ENCODE assay signal across 1 cellular context in the genomic region with DNA sequence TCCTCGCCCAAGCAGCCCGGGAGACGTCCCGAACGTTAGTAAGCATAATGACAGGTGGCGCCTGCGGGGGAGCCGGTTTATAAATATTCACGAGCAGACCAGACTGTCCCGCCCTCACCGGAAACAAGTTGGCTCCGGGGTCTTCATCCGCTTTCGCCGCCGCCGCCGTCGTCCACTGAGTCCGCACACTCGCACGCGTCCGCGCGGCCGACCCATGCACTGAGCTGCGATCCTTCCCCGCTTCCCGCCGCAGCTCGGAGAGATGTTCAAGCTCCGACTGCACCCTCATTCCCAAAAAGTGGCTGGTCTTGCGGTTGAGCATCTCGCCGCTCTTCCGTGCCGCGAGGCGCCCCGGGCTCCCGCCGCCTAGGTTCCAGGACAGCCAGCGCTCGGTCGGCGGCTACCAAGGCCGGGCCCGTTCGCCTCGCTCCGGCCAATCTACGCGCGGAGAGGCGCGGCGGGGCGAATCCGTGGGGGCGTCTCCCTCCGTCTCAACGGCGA.
A peak's percentile ranks its signal among the peaks of the same experiment; 100 is the strongest.
TF ChIP-seq lines count a peak whose summit lies in the region.

No MANE protein-coding gene starts in this region.

TF ChIP-seq in HepG2, 621 proteins besides CTCF, POLR2A, EP300 and RAD21 (continued from another document and continues in another):
- TF ChIP-seq, protein P1, sequence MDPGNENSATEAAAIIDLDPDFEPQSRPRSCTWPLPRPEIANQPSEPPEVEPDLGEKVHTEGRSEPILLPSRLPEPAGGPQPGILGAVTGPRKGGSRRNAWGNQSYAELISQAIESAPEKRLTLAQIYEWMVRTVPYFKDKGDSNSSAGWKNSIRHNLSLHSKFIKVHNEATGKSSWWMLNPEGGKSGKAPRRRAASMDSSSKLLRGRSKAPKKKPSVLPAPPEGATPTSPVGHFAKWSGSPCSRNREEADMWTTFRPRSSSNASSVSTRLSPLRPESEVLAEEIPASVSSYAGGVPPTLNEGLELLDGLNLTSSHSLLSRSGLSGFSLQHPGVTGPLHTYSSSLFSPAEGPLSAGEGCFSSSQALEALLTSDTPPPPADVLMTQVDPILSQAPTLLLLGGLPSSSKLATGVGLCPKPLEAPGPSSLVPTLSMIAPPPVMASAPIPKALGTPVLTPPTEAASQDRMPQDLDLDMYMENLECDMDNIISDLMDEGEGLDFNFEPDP (CRISPR knock-in tag; conservative IDR thresholded peaks at IDR 0.05) = no peak
- TF ChIP-seq ZNF333 (CRISPR knock-in tag; IDR thresholded peaks at IDR 0.05; ENCODE audit: borderline replicate concordance) (no peak), KLF9 (CRISPR knock-in tag; IDR thresholded peaks at IDR 0.05; ENCODE audit: low read depth) (peak; percentile 63; the same call in 1 of the 2 replicates), ZNF30 (CRISPR knock-in tag; IDR thresholded peaks at IDR 0.05) (no peak), NPAS2 (CRISPR knock-in tag; IDR thresholded peaks at IDR 0.05; ENCODE audit: borderline replicate concordance) (no peak), HNF4G (IDR thresholded peaks at IDR 0.05; ENCODE audit: borderline replicate concordance, low read depth, low read length) (no peak), HNF4G (CRISPR knock-in tag; IDR thresholded peaks at IDR 0.05; ENCODE audit: borderline replicate concordance, low read depth) (no peak), ZNF234 (CRISPR knock-in tag; conservative IDR thresholded peaks at IDR 0.05) (no peak), YEATS4 (CRISPR knock-in tag; IDR thresholded peaks at IDR 0.05; ENCODE audit: borderline replicate concordance) (peak; percentile 10; the same call in 1 of the 2 replicates), NAIF1 (CRISPR knock-in tag; IDR thresholded peaks at IDR 0.05; ENCODE audit: borderline replicate concordance) (peak; percentile 84; the same call in 1 of the 2 replicates), ZNF10 (CRISPR knock-in tag; IDR thresholded peaks at IDR 0.05; ENCODE audit: borderline replicate concordance, low read depth) (no peak), FIP1L1 (IDR thresholded peaks at IDR 0.05; ENCODE audit: borderline replicate concordance, insufficient read depth, low read depth, low read length) (no peak), HES4 (CRISPR knock-in tag; IDR thresholded peaks at IDR 0.05; ENCODE audit: borderline replicate concordance) (no peak), RFX1 (IDR thresholded peaks at IDR 0.05) (no peak), HCFC1 (IDR thresholded peaks at IDR 0.05; ENCODE audit: low read depth, low read length) (no peak), ZNF552 (CRISPR knock-in tag; IDR thresholded peaks at IDR 0.05; ENCODE audit: borderline replicate concordance) (peak; percentile 51), ZNF292 (CRISPR knock-in tag; IDR thresholded peaks at IDR 0.05; ENCODE audit: borderline replicate concordance, low read depth) (no peak), ZNF274 (CRISPR knock-in tag; IDR thresholded peaks at IDR 0.05) (peak; percentile 2; the same call in 1 of the 2 replicates), HOXA5 (CRISPR knock-in tag; IDR thresholded peaks at IDR 0.05) (0 out of 2 replicates have a peak, but pooled peaks have one; percentile 5), HIVEP1 (CRISPR knock-in tag; IDR thresholded peaks at IDR 0.05) (0 out of 2 replicates have a peak, but pooled peaks have one; percentile 45), SRSF1 (optimal IDR thresholded peaks at IDR 0.05; ENCODE audit: low read depth, low read length) (peak; percentile 48), SOX6 (IDR thresholded peaks at IDR 0.05) (no peak), SOX6 (CRISPR knock-in tag; IDR thresholded peaks at IDR 0.05) (no peak)
- TF ChIP-seq, protein P2, sequence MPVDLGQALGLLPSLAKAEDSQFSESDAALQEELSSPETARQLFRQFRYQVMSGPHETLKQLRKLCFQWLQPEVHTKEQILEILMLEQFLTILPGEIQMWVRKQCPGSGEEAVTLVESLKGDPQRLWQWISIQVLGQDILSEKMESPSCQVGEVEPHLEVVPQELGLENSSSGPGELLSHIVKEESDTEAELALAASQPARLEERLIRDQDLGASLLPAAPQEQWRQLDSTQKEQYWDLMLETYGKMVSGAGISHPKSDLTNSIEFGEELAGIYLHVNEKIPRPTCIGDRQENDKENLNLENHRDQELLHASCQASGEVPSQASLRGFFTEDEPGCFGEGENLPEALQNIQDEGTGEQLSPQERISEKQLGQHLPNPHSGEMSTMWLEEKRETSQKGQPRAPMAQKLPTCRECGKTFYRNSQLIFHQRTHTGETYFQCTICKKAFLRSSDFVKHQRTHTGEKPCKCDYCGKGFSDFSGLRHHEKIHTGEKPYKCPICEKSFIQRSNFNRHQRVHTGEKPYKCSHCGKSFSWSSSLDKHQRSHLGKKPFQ (CRISPR knock-in tag; IDR thresholded peaks at IDR 0.05; ENCODE audit: insufficient replicate concordance) = peak; percentile 66
- TF ChIP-seq, protein P3, sequence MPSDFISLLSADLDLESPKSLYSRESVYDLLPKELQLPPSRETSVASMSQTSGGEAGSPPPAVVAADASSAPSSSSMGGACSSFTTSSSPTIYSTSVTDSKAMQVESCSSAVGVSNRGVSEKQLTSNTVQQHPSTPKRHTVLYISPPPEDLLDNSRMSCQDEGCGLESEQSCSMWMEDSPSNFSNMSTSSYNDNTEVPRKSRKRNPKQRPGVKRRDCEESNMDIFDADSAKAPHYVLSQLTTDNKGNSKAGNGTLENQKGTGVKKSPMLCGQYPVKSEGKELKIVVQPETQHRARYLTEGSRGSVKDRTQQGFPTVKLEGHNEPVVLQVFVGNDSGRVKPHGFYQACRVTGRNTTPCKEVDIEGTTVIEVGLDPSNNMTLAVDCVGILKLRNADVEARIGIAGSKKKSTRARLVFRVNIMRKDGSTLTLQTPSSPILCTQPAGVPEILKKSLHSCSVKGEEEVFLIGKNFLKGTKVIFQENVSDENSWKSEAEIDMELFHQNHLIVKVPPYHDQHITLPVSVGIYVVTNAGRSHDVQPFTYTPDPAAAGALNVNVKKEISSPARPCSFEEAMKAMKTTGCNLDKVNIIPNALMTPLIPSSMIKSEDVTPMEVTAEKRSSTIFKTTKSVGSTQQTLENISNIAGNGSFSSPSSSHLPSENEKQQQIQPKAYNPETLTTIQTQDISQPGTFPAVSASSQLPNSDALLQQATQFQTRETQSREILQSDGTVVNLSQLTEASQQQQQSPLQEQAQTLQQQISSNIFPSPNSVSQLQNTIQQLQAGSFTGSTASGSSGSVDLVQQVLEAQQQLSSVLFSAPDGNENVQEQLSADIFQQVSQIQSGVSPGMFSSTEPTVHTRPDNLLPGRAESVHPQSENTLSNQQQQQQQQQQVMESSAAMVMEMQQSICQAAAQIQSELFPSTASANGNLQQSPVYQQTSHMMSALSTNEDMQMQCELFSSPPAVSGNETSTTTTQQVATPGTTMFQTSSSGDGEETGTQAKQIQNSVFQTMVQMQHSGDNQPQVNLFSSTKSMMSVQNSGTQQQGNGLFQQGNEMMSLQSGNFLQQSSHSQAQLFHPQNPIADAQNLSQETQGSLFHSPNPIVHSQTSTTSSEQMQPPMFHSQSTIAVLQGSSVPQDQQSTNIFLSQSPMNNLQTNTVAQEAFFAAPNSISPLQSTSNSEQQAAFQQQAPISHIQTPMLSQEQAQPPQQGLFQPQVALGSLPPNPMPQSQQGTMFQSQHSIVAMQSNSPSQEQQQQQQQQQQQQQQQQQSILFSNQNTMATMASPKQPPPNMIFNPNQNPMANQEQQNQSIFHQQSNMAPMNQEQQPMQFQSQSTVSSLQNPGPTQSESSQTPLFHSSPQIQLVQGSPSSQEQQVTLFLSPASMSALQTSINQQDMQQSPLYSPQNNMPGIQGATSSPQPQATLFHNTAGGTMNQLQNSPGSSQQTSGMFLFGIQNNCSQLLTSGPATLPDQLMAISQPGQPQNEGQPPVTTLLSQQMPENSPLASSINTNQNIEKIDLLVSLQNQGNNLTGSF (CRISPR knock-in tag; IDR thresholded peaks at IDR 0.05) = 0 out of 2 replicates have a peak, but pooled peaks have one; percentile 33
- TF ChIP-seq, protein P4, sequence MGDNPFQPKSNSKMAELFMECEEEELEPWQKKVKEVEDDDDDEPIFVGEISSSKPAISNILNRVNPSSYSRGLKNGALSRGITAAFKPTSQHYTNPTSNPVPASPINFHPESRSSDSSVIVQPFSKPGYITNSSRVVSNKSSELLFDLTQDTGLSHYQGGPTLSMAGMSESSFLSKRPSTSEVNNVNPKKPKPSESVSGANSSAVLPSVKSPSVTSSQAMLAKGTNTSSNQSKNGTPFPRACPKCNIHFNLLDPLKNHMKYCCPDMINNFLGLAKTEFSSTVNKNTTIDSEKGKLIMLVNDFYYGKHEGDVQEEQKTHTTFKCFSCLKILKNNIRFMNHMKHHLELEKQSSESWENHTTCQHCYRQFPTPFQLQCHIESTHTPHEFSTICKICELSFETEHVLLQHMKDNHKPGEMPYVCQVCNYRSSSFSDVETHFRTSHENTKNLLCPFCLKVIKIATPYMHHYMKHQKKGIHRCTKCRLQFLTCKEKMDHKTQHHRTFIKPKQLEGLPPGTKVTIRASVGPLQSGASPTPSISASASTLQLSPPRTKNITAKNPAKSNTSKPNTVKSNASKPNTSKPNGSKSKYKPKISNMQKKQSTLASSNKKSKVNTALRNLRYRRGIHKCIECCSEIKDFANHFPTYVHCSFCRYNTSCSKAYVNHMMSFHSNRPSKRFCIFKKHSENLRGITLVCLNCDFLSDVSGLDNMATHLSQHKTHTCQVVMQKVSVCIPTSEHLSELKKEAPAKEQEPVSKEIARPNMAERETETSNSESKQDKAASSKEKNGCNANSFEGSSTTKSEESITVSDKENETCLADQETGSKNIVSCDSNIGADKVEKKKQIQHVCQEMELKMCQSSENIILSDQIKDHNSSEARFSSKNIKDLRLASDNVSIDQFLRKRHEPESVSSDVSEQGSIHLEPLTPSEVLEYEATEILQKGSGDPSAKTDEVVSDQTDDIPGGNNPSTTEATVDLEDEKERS (CRISPR knock-in tag; IDR thresholded peaks at IDR 0.05) = no peak
- TF ChIP-seq, protein P5, sequence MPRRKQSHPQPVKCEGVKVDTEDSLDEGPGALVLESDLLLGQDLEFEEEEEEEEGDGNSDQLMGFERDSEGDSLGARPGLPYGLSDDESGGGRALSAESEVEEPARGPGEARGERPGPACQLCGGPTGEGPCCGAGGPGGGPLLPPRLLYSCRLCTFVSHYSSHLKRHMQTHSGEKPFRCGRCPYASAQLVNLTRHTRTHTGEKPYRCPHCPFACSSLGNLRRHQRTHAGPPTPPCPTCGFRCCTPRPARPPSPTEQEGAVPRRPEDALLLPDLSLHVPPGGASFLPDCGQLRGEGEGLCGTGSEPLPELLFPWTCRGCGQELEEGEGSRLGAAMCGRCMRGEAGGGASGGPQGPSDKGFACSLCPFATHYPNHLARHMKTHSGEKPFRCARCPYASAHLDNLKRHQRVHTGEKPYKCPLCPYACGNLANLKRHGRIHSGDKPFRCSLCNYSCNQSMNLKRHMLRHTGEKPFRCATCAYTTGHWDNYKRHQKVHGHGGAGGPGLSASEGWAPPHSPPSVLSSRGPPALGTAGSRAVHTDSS (CRISPR knock-in tag; conservative IDR thresholded peaks at IDR 0.05) = 0 out of 2 replicates have a peak, but pooled peaks have one; percentile 32
- TF ChIP-seq, protein P6, sequence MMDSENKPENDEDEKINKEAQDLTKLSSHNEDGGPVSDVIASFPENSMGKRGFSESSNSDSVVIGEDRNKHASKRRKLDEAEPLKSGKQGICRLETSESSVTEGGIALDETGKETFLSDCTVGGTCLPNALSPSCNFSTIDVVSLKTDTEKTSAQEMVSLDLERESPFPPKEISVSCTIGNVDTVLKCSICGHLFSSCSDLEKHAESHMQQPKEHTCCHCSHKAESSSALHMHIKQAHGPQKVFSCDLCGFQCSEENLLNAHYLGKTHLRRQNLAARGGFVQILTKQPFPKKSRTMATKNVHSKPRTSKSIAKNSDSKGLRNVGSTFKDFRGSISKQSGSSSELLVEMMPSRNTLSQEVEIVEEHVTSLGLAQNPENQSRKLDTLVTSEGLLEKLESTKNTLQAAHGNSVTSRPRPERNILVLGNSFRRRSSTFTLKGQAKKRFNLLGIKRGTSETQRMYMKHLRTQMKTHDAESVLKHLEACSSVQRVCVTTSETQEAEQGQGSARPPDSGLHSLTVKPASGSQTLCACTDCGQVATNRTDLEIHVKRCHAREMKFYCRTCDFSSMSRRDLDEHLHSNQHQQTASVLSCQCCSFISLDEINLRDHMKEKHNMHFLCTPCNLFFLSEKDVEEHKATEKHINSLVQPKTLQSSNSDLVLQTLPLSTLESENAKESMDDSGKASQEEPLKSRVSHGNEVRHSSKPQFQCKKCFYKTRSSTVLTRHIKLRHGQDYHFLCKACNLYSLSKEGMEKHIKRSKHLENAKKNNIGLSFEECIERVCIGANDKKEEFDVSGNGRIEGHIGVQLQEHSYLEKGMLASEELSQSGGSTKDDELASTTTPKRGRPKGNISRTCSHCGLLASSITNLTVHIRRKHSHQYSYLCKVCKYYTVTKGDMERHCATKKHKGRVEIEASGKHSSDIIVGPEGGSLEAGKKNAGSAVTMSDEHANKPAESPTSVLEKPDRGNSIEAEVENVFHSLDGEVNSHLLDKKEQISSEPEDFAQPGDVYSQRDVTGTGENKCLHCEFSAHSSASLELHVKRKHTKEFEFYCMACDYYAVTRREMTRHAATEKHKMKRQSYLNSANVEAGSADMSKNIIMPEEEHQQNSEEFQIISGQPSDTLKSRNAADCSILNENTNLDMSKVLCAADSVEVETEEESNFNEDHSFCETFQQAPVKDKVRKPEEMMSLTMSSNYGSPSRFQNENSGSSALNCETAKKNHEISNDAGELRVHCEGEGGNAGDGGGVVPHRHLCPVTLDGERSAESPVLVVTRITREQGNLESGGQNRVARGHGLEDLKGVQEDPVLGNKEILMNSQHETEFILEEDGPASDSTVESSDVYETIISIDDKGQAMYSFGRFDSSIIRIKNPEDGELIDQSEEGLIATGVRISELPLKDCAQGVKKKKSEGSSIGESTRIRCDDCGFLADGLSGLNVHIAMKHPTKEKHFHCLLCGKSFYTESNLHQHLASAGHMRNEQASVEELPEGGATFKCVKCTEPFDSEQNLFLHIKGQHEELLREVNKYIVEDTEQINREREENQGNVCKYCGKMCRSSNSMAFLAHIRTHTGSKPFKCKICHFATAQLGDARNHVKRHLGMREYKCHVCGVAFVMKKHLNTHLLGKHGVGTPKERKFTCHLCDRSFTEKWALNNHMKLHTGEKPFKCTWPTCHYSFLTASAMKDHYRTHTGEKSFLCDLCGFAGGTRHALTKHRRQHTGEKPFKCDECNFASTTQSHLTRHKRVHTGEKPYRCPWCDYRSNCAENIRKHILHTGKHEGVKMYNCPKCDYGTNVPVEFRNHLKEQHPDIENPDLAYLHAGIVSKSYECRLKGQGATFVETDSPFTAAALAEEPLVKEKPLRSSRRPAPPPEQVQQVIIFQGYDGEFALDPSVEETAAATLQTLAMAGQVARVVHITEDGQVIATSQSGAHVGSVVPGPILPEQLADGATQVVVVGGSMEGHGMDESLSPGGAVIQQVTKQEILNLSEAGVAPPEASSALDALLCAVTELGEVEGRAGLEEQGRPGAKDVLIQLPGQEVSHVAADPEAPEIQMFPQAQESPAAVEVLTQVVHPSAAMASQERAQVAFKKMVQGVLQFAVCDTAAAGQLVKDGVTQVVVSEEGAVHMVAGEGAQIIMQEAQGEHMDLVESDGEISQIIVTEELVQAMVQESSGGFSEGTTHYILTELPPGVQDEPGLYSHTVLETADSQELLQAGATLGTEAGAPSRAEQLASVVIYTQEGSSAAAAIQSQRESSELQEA (CRISPR knock-in tag; IDR thresholded peaks at IDR 0.05; ENCODE audit: not compliant biosample characterization) = peak; percentile 20
- TF ChIP-seq, protein P7, sequence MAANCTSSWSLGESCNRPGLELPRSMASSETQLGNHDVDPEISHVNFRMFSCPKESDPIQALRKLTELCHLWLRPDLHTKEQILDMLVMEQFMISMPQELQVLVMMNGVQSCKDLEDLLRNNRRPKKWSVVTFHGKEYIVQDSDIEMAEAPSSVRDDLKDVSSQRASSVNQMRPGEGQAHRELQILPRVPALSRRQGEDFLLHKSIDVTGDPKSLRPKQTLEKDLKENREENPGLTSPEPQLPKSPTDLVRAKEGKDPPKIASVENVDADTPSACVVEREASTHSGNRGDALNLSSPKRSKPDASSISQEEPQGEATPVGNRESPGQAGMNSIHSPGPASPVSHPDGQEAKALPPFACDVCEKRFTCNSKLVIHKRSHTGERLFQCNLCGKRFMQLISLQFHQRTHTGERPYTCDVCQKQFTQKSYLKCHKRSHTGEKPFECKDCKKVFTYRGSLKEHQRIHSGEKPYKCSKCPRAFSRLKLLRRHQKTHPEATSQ (CRISPR knock-in tag; IDR thresholded peaks at IDR 0.05; ENCODE audit: borderline replicate concordance) = 0 out of 2 replicates have a peak, but pooled peaks have one; percentile 67
